In the genomic region with DNA sequence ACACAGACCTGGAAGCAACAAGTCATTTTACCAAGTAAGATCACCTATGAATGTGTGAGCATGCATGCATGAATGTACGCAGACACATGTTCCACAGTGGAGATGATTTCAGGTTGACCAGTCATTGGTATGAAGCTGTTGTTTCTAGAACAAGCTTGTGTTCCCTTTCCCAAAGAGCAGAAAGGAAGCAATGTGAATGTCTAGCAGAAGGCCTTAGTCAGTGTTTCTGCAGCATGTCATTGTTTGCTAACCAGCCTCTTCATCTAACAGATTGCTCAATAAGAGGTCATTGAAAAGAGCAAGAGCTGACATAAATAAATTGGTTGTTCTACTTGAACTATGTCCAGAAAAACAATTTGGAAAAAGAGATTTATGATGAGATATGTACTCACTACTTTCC, we compare ENCODE assay signal across 15 cellular contexts.
DNase-seq lines count a peak whose midpoint lies in the region; ATAC-seq and TF ChIP-seq lines count a peak whose summit lies in the region.
"Had no signal": no experiment of that assay in that cellular context is flagged by ENCODE, and none has a peak within 500 bp of the region (broad histone marks: within the 10 kb centered on the region; RNA-seq: fewer than 3 reads in every experiment).

No MANE protein-coding gene starts in this region.

- H4K20me1 ChIP-seq in mammary epithelial cell (ENCODE audit: insufficient read depth, low read length) = no peaks in the 10 kb centered on the region
- H4K20me1 ChIP-seq: BLaER1 had no signal

- intact Hi-C loops in mammary epithelial cell (cut with micrococcal nuclease) = no loop called here
- intact Hi-C loops in psoas muscle (cut with DNase I) = no loop called here

- DNase-seq in AG20443 (ENCODE audit: low spot score) (peak; percentile 22), NCI-H1092 treated with DMSO at 0.1 percent for 48 hours (lab: John Stamatoyannopoulos, UW) (peak; percentile 49), mammary epithelial cell (peak; percentile 35), left lobe of liver (ENCODE audit: low spot score) (no peak), NOMO-1 treated with dmso at 0.1 percent for 144 hours (lab: John Stamatoyannopoulos, UW; ENCODE audit: unreplicated experiment) (no peak), psoas muscle (no peak)
- DNase-seq in NK-92 treated with Interleukin-12 subunit alpha and Interleukin-12 subunit beta, amount 100 ng/mL, for 24 hours (lab: John Stamatoyannopoulos, UW) = no peak
- DNase-seq: activated CD4-positive, alpha-beta T cell treated with anti-CD3 and anti-CD28 coated beads for 48 hours; activated effector memory CD4-positive, alpha-beta T cell treated with Interleukin-2 at 50 U/mL for 16 hours; cerebellar nuclear complex; esophagus squamous epithelium; stimulated activated CD4-positive, alpha-beta T cell treated with anti-CD3 and anti-CD28 coated beads, Interleukin-1b, Interleukin-23, amount 100 ng/mL, for 48 hours; T-cell had no signal

- TF ChIP-seq CTCF in mammary epithelial cell (conservative IDR thresholded peaks at IDR 0.05 in 1 of 2, IDR thresholded peaks at IDR 0.05 in 1 of 2; ENCODE audit: extremely low read depth in 1 of 2, insufficient read depth in 1 of 2, low read depth in 1 of 2, low read length in 2 of 2) (no peak), psoas muscle (IDR thresholded peaks at IDR 0.05) (no peak)

- 100% methylated on average over 1 of the region's 1 CpG for WGBS in mammary epithelial cell (ENCODE audit: low coverage, missing lambda C conversion rate)
- WGBS in psoas muscle, 3 donors = 94 to 97% (median 95%) methylated on average over 1 of the region's 1 CpG

- H3K79me2 ChIP-seq in mammary epithelial cell (ENCODE audit: insufficient read depth, low read length) = no peaks in the 10 kb centered on the region

- H3K9me3 ChIP-seq in mammary epithelial cell (replicated peaks; ENCODE audit: insufficient read depth, low read length) = no peaks in the 10 kb centered on the region
- no peaks in the 10 kb centered on the region for H3K9me3 ChIP-seq in psoas muscle
- H3K9me3 ChIP-seq: BLaER1, esophagus squamous epithelium had no signal

- H3K36me3 ChIP-seq in mammary epithelial cell (ENCODE audit: insufficient read depth, low read length) = no peaks in the 10 kb centered on the region
- H3K36me3 ChIP-seq in psoas muscle (ENCODE audit: insufficient read depth in 1 of 2, low read depth in 1 of 2) = no peaks in the 10 kb centered on the region
- H3K36me3 ChIP-seq: BLaER1, esophagus squamous epithelium had no signal

- H3K4me1 ChIP-seq in mammary epithelial cell (ENCODE audit: insufficient read depth, low read length) (no peaks in the 10 kb centered on the region), psoas muscle (no peaks in the 10 kb centered on the region)
- H3K4me1 ChIP-seq: BLaER1 had no signal

- H2AFZ ChIP-seq in mammary epithelial cell (ENCODE audit: low read depth, low read length) = no peak overlapping the region

- CTCF ChIA-PET in mammary epithelial cell (lab: Charles Lee; ENCODE audit: low non-redundant PET) = no interaction called here

- no TSS peak for BruUV-seq in mammary epithelial cell (replicated peaks; lab: Mats Ljungman, UMichigan)

- H3K4me3 ChIP-seq in mammary epithelial cell (replicated peaks in 1 of 3; ENCODE audit: insufficient read depth in 1 of 3, low read depth in 2 of 3, low read length in 3 of 3) (no peak overlapping the region), psoas muscle (no peak overlapping the region)
- H3K4me3 ChIP-seq: BLaER1, esophagus squamous epithelium had no signal

- H3K27me3 ChIP-seq in mammary epithelial cell (ENCODE audit: insufficient read depth, low read length) (no peaks in the 10 kb centered on the region), psoas muscle (ENCODE audit: insufficient read depth in 3 of 3, low read length in 2 of 3) (no peaks in the 10 kb centered on the region)
- H3K27me3 ChIP-seq: BLaER1, esophagus squamous epithelium had no signal

- in situ Hi-C loops in mammary epithelial cell (cut with MboI; ENCODE audit: low sequenced_read_pairs in 2 of 2) = no loop called here

- H3K27ac ChIP-seq in mammary epithelial cell (ENCODE audit: insufficient read depth, low read depth, low read length) (no peak overlapping the region), psoas muscle (no peak overlapping the region)
- H3K27ac ChIP-seq: BLaER1 had no signal

- H3K4me2 ChIP-seq in mammary epithelial cell (ENCODE audit: insufficient read depth, low read depth, low read length) = no peak overlapping the region
- H3K4me2 ChIP-seq: BLaER1 had no signal

- ATAC-seq in left lobe of liver = peak; percentile 92
- ATAC-seq in HG02885 (IDR thresholded peaks at IDR 0.05; ENCODE audit: poor library complexity, unreplicated experiment) = no peak
- ATAC-seq in psoas muscle = no peak
- ATAC-seq: T-cell had no signal

- dilution Hi-C loops in mammary epithelial cell (cut with HindIII; ENCODE audit: low sequenced_read_pairs) = no loop called here

- no peak overlapping the region for H3K9ac ChIP-seq in mammary epithelial cell (ENCODE audit: insufficient read depth, low read length)
- H3K9ac ChIP-seq: BLaER1 had no signal

Comparison
In these comparisons a context has a peak if more than half of its experiments do, and no peak if none do; other contexts are left out.
1. DNase-seq: peak in AG20443 (single experiment), NCI-H1092 treated with DMSO at 0.1 percent for 48 hours (single experiment) and mammary epithelial cell (single experiment); none in left lobe of liver (single experiment), NK-92 treated with Interleukin-12 subunit alpha and Interleukin-12 subunit beta, amount 100 ng/mL, for 24 hours (single experiment), NOMO-1 treated with dmso at 0.1 percent for 144 hours (single experiment) and psoas muscle (0 of 2).